In genomic region chr10:62610649-62611229, GRCh38 we compare ENCODE assay signal across 1 cellular context.
TF ChIP-seq lines count a peak whose summit lies in the region.

No MANE protein-coding gene starts in this region.

TF ChIP-seq in GM12878, 131 proteins besides CTCF, POLR2A, EP300 and RAD21 (continued from another document and continues in another):
- TF ChIP-seq PBX3 (IDR thresholded peaks at IDR 0.05; ENCODE audit: insufficient replicate concordance, low read depth, low read length) = no peak
- TF ChIP-seq EED (IDR thresholded peaks at IDR 0.05; ENCODE audit: low read depth) = peak; percentile 42; the same call in 1 of the 2 replicates
- TF ChIP-seq POLR2AphosphoS2 (IDR thresholded peaks at IDR 0.05; ENCODE audit: low read depth, low read length) = no peak
- no peak for TF ChIP-seq ZNF217 (IDR thresholded peaks at IDR 0.05)
- TF ChIP-seq POU2F2 (IDR thresholded peaks at IDR 0.05; ENCODE audit: borderline replicate concordance, low read depth, low read length) = peak; percentile 24; the same call in 1 of the 3 replicates
- TF ChIP-seq ZNF687 (IDR thresholded peaks at IDR 0.05) = 0 out of 2 replicates have a peak, but pooled peaks have one; percentile 44
- no peak for TF ChIP-seq RCOR1 (conservative IDR thresholded peaks at IDR 0.05; ENCODE audit: low read depth, low read length)
- TF ChIP-seq NR2C2 (IDR thresholded peaks at IDR 0.05; ENCODE audit: borderline replicate concordance, control insufficient read depth, insufficient read length, low read depth) = no peak
- no peak for TF ChIP-seq KDM1A (IDR thresholded peaks at IDR 0.05; ENCODE audit: borderline replicate concordance)
- no peak for TF ChIP-seq JUNB (IDR thresholded peaks at IDR 0.05)
- no peak for TF ChIP-seq HCFC1 (IDR thresholded peaks at IDR 0.05; ENCODE audit: low read length)
- TF ChIP-seq TCF12 (IDR thresholded peaks at IDR 0.05; ENCODE audit: low read depth, low read length) = peak; percentile 74; the same call in 1 of the 2 replicates
- TF ChIP-seq MEF2B (IDR thresholded peaks at IDR 0.05; ENCODE audit: partially characterized antibody, poor library complexity, severe bottlenecking) = peak; percentile 35
- peak; percentile 66 for TF ChIP-seq MEF2A (IDR thresholded peaks at IDR 0.05; ENCODE audit: insufficient read depth, low read depth, low read length)
- no peak for TF ChIP-seq ZBTB11 (CRISPR knock-in tag; IDR thresholded peaks at IDR 0.05)
- no peak for TF ChIP-seq NFIC (IDR thresholded peaks at IDR 0.05; ENCODE audit: low read depth, low read length)
- TF ChIP-seq CREB1 (IDR thresholded peaks at IDR 0.05; ENCODE audit: low read depth) = no peak
- TF ChIP-seq HDGF (IDR thresholded peaks at IDR 0.05) = no peak
- peak; percentile 61; the same call in 1 of the 2 replicates for TF ChIP-seq TCF3 (IDR thresholded peaks at IDR 0.05; ENCODE audit: borderline replicate concordance, insufficient read depth, low read depth, low read length)
- TF ChIP-seq HDAC2 (IDR thresholded peaks at IDR 0.05) = no peak
- TF ChIP-seq MAX (IDR thresholded peaks at IDR 0.05; ENCODE audit: low read depth, low read length) = no peak
- TF ChIP-seq CBX5 (IDR thresholded peaks at IDR 0.05; ENCODE audit: low read depth) = peak; percentile 94
- TF ChIP-seq RFX5 (IDR thresholded peaks at IDR 0.05; ENCODE audit: low read depth, low read length) = no peak
- TF ChIP-seq RBBP5 (conservative IDR thresholded peaks at IDR 0.05) = no peak
- no peak for TF ChIP-seq EGR1 (IDR thresholded peaks at IDR 0.05; ENCODE audit: borderline replicate concordance in 1 of 2, low read depth in 2 of 2, low read length in 2 of 2)
- no peak for TF ChIP-seq NR2C1 (IDR thresholded peaks at IDR 0.05)
- TF ChIP-seq BHLHE40 (IDR thresholded peaks at IDR 0.05; ENCODE audit: borderline replicate concordance in 1 of 2, low read depth in 2 of 2, low read length in 1 of 2) = peak in 1 of 2 experiments; percentile 12; a peak in 1 of 4 replicates
- TF ChIP-seq NR2F1 (conservative IDR thresholded peaks at IDR 0.05) = no peak
- TF ChIP-seq IRF5 (IDR thresholded peaks at IDR 0.05; ENCODE audit: borderline replicate concordance) = no peak
- no peak for TF ChIP-seq HSF1 (IDR thresholded peaks at IDR 0.05; ENCODE audit: low read depth, low read length)
- TF ChIP-seq YBX1 (IDR thresholded peaks at IDR 0.05) = no peak
- no peak for TF ChIP-seq BRCA1 (IDR thresholded peaks at IDR 0.05; ENCODE audit: low read depth, low read length)
- no peak for TF ChIP-seq MYC (IDR thresholded peaks at IDR 0.05; ENCODE audit: insufficient read depth, insufficient read length, insufficient replicate concordance, low read length, severe bottlenecking)
- peak; percentile 63; the same call in 1 of the 2 replicates for TF ChIP-seq FOXM1 (IDR thresholded peaks at IDR 0.05; ENCODE audit: low read depth, low read length)
- TF ChIP-seq CHD2 (IDR thresholded peaks at IDR 0.05; ENCODE audit: borderline replicate concordance, low read depth, low read length) = no peak; the same call in 1 of the 2 replicates
- peak; percentile 32; the same call in 1 of the 2 replicates for TF ChIP-seq BCL11A (IDR thresholded peaks at IDR 0.05; ENCODE audit: low read depth, low read length)
- TF ChIP-seq NBN (IDR thresholded peaks at IDR 0.05) = no peak
- no peak for TF ChIP-seq ELK1 (IDR thresholded peaks at IDR 0.05; ENCODE audit: low read depth, low read length)
- TF ChIP-seq JUND (IDR thresholded peaks at IDR 0.05; ENCODE audit: low read depth, low read length) = no peak
- no peak for TF ChIP-seq ZSCAN29 (IDR thresholded peaks at IDR 0.05)
- no peak for TF ChIP-seq KLF5 (IDR thresholded peaks at IDR 0.05; ENCODE audit: partially characterized antibody)
- TF ChIP-seq PRDM15 (CRISPR knock-in tag; IDR thresholded peaks at IDR 0.05) = no peak
- TF ChIP-seq MTA3 (IDR thresholded peaks at IDR 0.05; ENCODE audit: borderline replicate concordance, low read length) = no peak
- TF ChIP-seq IRF4 (IDR thresholded peaks at IDR 0.05; ENCODE audit: low read depth, low read length) = 0 out of 2 replicates have a peak, but pooled peaks have one; percentile 63
- peak; percentile 49 for TF ChIP-seq RUNX3 (IDR thresholded peaks at IDR 0.05; ENCODE audit: low read length)
- TF ChIP-seq SIN3A (IDR thresholded peaks at IDR 0.05; ENCODE audit: low read depth, low read length) = no peak
- 0 out of 2 replicates have a peak, but pooled peaks have one; percentile 61 for TF ChIP-seq WRNIP1 (IDR thresholded peaks at IDR 0.05; ENCODE audit: borderline replicate concordance, low read depth, low read length)
- TF ChIP-seq ZNF622 (IDR thresholded peaks at IDR 0.05) = no peak
- TF ChIP-seq PAX8 (IDR thresholded peaks at IDR 0.05) = no peak
- peak; percentile 77; the same call in 1 of the 2 replicates for TF ChIP-seq SMARCA5 (IDR thresholded peaks at IDR 0.05)
